1 cellular context compared by ENCODE assay signal in genomic region chr5:10552183-10553143, GRCh38.
TF ChIP-seq lines count a peak whose summit lies in the region.

No MANE protein-coding gene starts in this region.

TF ChIP-seq in HepG2, 621 proteins besides CTCF, POLR2A, EP300 and RAD21 (continued from another document):
- TF ChIP-seq UBTF (CRISPR knock-in tag; IDR thresholded peaks at IDR 0.05): no peak
- TF ChIP-seq RBM39 (IDR thresholded peaks at IDR 0.05; ENCODE audit: low read depth, low read length, poor library complexity, severe bottlenecking): no peak
- no peak for TF ChIP-seq IKZF4 (CRISPR knock-in tag; IDR thresholded peaks at IDR 0.05; ENCODE audit: borderline replicate concordance, low read depth, not compliant biosample characterization)
- no peak for TF ChIP-seq ZNF432 (CRISPR knock-in tag; IDR thresholded peaks at IDR 0.05; ENCODE audit: borderline replicate concordance)
- TF ChIP-seq ZNF282 (IDR thresholded peaks at IDR 0.05; ENCODE audit: partially characterized antibody): no peak
- TF ChIP-seq DBP (CRISPR knock-in tag; IDR thresholded peaks at IDR 0.05; ENCODE audit: not compliant biosample characterization): no peak
- TF ChIP-seq ZBTB7A (CRISPR knock-in tag; IDR thresholded peaks at IDR 0.05): no peak
- TF ChIP-seq ZNF552 (CRISPR knock-in tag; IDR thresholded peaks at IDR 0.05; ENCODE audit: borderline replicate concordance): no peak
- no peak for TF ChIP-seq ZNF253 (CRISPR knock-in tag; IDR thresholded peaks at IDR 0.05; ENCODE audit: borderline replicate concordance)
- TF ChIP-seq ZKSCAN1 (IDR thresholded peaks at IDR 0.05; ENCODE audit: low read length): no peak
- no peak for TF ChIP-seq ZNF790 (CRISPR knock-in tag; IDR thresholded peaks at IDR 0.05; ENCODE audit: borderline replicate concordance)
- no peak for TF ChIP-seq POLR2G (IDR thresholded peaks at IDR 0.05; ENCODE audit: low read depth, low read length)
- TF ChIP-seq KDM6A (CRISPR knock-in tag; IDR thresholded peaks at IDR 0.05; ENCODE audit: low read depth): no peak
